ENCODE assay signal across 26 cellular contexts in the genomic region with DNA sequence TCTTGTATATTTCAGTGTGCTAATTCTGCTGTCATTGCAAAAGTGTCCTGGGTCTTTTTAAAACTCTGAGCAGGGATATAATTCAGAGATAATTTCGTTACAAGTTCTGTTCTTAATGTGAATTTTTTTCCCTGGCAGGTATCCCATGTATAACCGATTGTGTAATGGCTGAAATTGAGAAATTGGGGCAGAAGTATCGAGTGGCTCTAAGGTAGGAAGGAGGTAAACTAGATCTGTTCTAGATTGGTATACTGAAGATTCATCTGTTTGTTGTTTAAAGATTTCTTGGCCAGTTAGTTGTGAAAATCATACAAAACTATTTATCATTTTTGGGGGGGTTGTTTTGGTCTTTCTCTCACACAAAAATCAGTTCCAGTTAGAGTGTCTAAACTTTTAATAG. TPM values are rescaled to one million over a fixed set of nuclear protein-coding genes. Genes with fewer than 3 reads are reported as not detected.
DNase-seq lines count a peak whose midpoint lies in the region; ATAC-seq, FAIRE-seq and TF ChIP-seq lines count a peak whose summit lies in the region.
"Had no signal": no experiment of that assay in that cellular context is flagged by ENCODE, and none has a peak within 500 bp of the region (broad histone marks: within the 10 kb centered on the region; RNA-seq: fewer than 3 reads in every experiment).

No MANE protein-coding gene starts in this region.

- CTCF ChIA-PET in HepG2 (lab: Yijun Ruan, JAX; ENCODE audit: low intra/inter-chr PET ratio, low total read pairs), result no interaction called here

- H2AFZ ChIP-seq in HepG2 (ENCODE audit: low read length), result no peak overlapping the region

- H3K4me2 ChIP-seq in HepG2 (ENCODE audit: low read depth, low read length), result no peak overlapping the region
- H3K4me2 ChIP-seq: BLaER1 had no signal

- POLR2A ChIA-PET in HepG2 (lab: Yijun Ruan, JAX), result no interaction called here

- no peak for TF ChIP-seq CTCF in liver (IDR thresholded peaks at IDR 0.05; ENCODE audit: low read depth, low read length, missing input control)
- TF ChIP-seq CTCF in HepG2 (CRISPR knock-in tag; IDR thresholded peaks at IDR 0.05), result no peak

- H3K27ac ChIP-seq in liver (ENCODE audit: low read depth in 1 of 2, low read length in 2 of 2) (no peak overlapping the region), HepG2 (ENCODE audit: extremely low read length, insufficient read depth, low read length) (no peak overlapping the region), subcutaneous abdominal adipose tissue (ENCODE audit: low read depth, low read length) (peak overlapping the region; percentile 33)
- H3K27ac ChIP-seq: BLaER1 had no signal

- H3K36me3 ChIP-seq in liver (ENCODE audit: control insufficient read depth in 4 of 4, insufficient read depth in 3 of 4, low read depth in 1 of 4, low read length in 3 of 4), result peaks cover 2 to 11% (median 7%) of the 10 kb centered on the region in 4 donors
- peaks cover 3 to 15% of the 10 kb centered on the region in 2 experiments; a peak in 3 of 5 replicates for H3K36me3 ChIP-seq in HepG2 (replicated peaks in 1 of 2; ENCODE audit: control insufficient read depth in 1 of 2, insufficient read depth in 2 of 2, low read length in 2 of 2)
- peaks cover 1 to 44% (median 20%) of the 10 kb centered on the region in 5 donors for H3K36me3 ChIP-seq in subcutaneous abdominal adipose tissue (ENCODE audit: control insufficient read depth in 5 of 5, insufficient read depth in 5 of 5, low read length in 5 of 5)

- H3K9ac ChIP-seq in liver (ENCODE audit: low read depth in 1 of 2, low read length in 2 of 2), result no peak overlapping the region
- H3K9ac ChIP-seq in HepG2 (ENCODE audit: insufficient read depth, low read depth, low read length), result no peak overlapping the region
- H3K9ac ChIP-seq in subcutaneous abdominal adipose tissue (ENCODE audit: low read length in 5 of 5), result peak overlapping the region in 1 of 5 donors; percentile 25
- H3K9ac ChIP-seq: BLaER1 had no signal

- no peak for FAIRE-seq in HepG2 (lab: Jason Lieb, UNC)
- FAIRE-seq: A204.1, GM12878, GM12892, GM18507 had no signal

- H4K20me1 ChIP-seq in HepG2 (ENCODE audit: insufficient read depth, low read length), result no peaks in the 10 kb centered on the region
- H4K20me1 ChIP-seq: BLaER1 had no signal

- no peak for TF ChIP-seq RAD21 in liver (IDR thresholded peaks at IDR 0.05)
- TF ChIP-seq RAD21 in HepG2 (CRISPR knock-in tag; IDR thresholded peaks at IDR 0.05), result no peak

- no peak for ATAC-seq in HepG2
- peak; percentile 82 for ATAC-seq in left lobe of liver
- ATAC-seq in GM19452 (IDR thresholded peaks at IDR 0.05; ENCODE audit: unreplicated experiment), result no peak
- ATAC-seq: GM12878 had no signal

- H3K9me3 ChIP-seq in liver (ENCODE audit: control insufficient read depth in 4 of 4, low read length in 3 of 4), result no peaks in the 10 kb centered on the region
- no peaks in the 10 kb centered on the region for H3K9me3 ChIP-seq in HepG2 (ENCODE audit: low read length)
- H3K9me3 ChIP-seq in subcutaneous abdominal adipose tissue (ENCODE audit: control insufficient read depth in 5 of 5, low read length in 5 of 5), result no peaks in the 10 kb centered on the region
- H3K9me3 ChIP-seq: BE2C had no signal

- DNase-seq in HepG2 (ENCODE audit: low spot score) (no peak), left lobe of liver (ENCODE audit: low spot score) (no peak), cerebellar nuclear complex (lab: John Stamatoyannopoulos, UW) (no peak)
- DNase-seq: 8988T; ACHN; BE2C; C1 segment of cervical spinal cord; CD4-positive, alpha-beta memory T cell; CD4-positive, CD25-positive, alpha-beta regulatory T cell; CD8-positive, alpha-beta memory T cell; COR-L47; DMS 273 treated with DMSO at 0.1 percent for 48 hours; DMS153; DMS53; DMS79; DND-41; EL; GDM1 had no signal

- peaks cover 2 to 7% (median 3%) of the 10 kb centered on the region in 4 donors for H3K4me1 ChIP-seq in liver (ENCODE audit: control insufficient read depth in 4 of 4, insufficient read depth in 4 of 4, low read length in 3 of 4)
- no peaks in the 10 kb centered on the region for H3K4me1 ChIP-seq in HepG2 (ENCODE audit: insufficient read depth, low read length)
- peaks cover 0 to 10% (median 4%) of the 10 kb centered on the region in 5 donors for H3K4me1 ChIP-seq in subcutaneous abdominal adipose tissue (ENCODE audit: control insufficient read depth in 5 of 5, insufficient read depth in 5 of 5, low read length in 5 of 5)
- H3K4me1 ChIP-seq: BE2C, BLaER1 had no signal

- WGBS in liver, result 40% methylated on average over 3 of the region's 3 CpGs
- 96% methylated on average over 3 of the region's 3 CpGs for WGBS in HepG2 (ENCODE audit: low lambda C conversion rate)

- no TSS peak for BruUV-seq in HepG2 (replicated peaks; lab: Mats Ljungman, UMichigan)

- in situ Hi-C loops in HepG2 (cut with HindIII; ENCODE audit: extremely low pct_ligation_motif_present, low pct_unique_long_range_greater_than_20kb), result no loop called here

- H3K27me3 ChIP-seq in liver (ENCODE audit: control insufficient read depth in 4 of 4, insufficient read depth in 4 of 4, low read length in 3 of 4), result no peaks in the 10 kb centered on the region
- H3K27me3 ChIP-seq in HepG2 (ENCODE audit: control insufficient read depth in 1 of 2, insufficient read depth in 2 of 2, low read length in 2 of 2), result no peaks in the 10 kb centered on the region
- H3K27me3 ChIP-seq in subcutaneous abdominal adipose tissue (ENCODE audit: control insufficient read depth in 5 of 5, insufficient read depth in 4 of 5, low read length in 5 of 5), result no peaks in the 10 kb centered on the region
- H3K27me3 ChIP-seq: BE2C, BLaER1 had no signal

- no peak for TF ChIP-seq POLR2A in HepG2 (IDR thresholded peaks at IDR 0.05; ENCODE audit: insufficient read depth in 1 of 2, low read depth in 2 of 2, low read length in 2 of 2)

- intact Hi-C loops in HepG2 (cut with micrococcal nuclease; ENCODE audit: unreplicated experiment), result no loop called here

- TF ChIP-seq EP300 in HepG2 (IDR thresholded peaks at IDR 0.05; ENCODE audit: low read depth in 2 of 2, low read length in 2 of 2) (no peak), HepG2 (CRISPR knock-in tag; IDR thresholded peaks at IDR 0.05; ENCODE audit: borderline replicate concordance) (no peak)

- H3K79me2 ChIP-seq in HepG2 (ENCODE audit: insufficient read depth, low read length), result no peaks in the 10 kb centered on the region

- H3K4me3 ChIP-seq in liver (ENCODE audit: low read depth in 1 of 3, low read length in 3 of 3) (no peak overlapping the region), HepG2 (replicated peaks in 1 of 3; ENCODE audit: insufficient read depth in 1 of 3, low read depth in 2 of 3, low read length in 3 of 3) (no peak overlapping the region), subcutaneous abdominal adipose tissue (ENCODE audit: low read depth in 1 of 5, low read length in 5 of 5) (no peak overlapping the region)
- H3K4me3 ChIP-seq: BLaER1, GM12878 had no signal

RNA-seq across cellular contexts. Expression of a gene that starts 10.2 kb away (rescaled TPM):
- total RNA-seq in liver, result 10 to 100 TPM; 14.6 to 15.3 TPM
- polyA plus RNA-seq in liver, result 10 to 100 TPM in 1 of 2 donors, 1 to 10 TPM in 1; 3.7 to 12.7 TPM
- total RNA-seq in HepG2 (2016; rRNA removed; fragmentation: Illumina TruSeq; extraction: Trizol), result 44.4 and 70.8 TPM in 2 replicates
- 6.5 and 7.9 TPM in 2 replicates for total RNA-seq in HepG2 (2016; cell fraction: cytosol; rRNA removed; fragmentation: Illumina TruSeq; extraction: Trizol; ENCODE audit: low read depth)
- total RNA-seq in HepG2 (2016; cell fraction: insoluble cytoplasmic fraction; rRNA removed; fragmentation: Illumina TruSeq; extraction: Trizol), result 47.2 and 70.6 TPM in 2 replicates
- total RNA-seq in HepG2 (2016; cell fraction: membrane; rRNA removed; fragmentation: Illumina TruSeq; extraction: Trizol), result 22.9 and 29.1 TPM in 2 replicates
- 23.9 and 25.1 TPM in 2 replicates for total RNA-seq in HepG2 (2016; cell fraction: nucleus; rRNA removed; fragmentation: Illumina TruSeq; extraction: Trizol)
- 26.2 and 31.0 TPM in 2 replicates for polyA plus RNA-seq in HepG2 (2011; rRNA removed)
- polyA plus RNA-seq in HepG2 (2011; cell fraction: cytosol; rRNA removed), result 14.5 and 24.4 TPM in 2 replicates
- polyA plus RNA-seq in HepG2 (2011; cell fraction: nucleus; rRNA removed), result 9.2 and 12.3 TPM in 2 replicates
- 25.9 and 41.2 TPM in 2 replicates for polyA plus RNA-seq in HepG2 (2012)
- 7.5 and 8.5 TPM in 2 replicates for polyA plus RNA-seq in HepG2 (2016; cell fraction: cytosol; fragmentation: Illumina TruSeq; extraction: Trizol; ENCODE audit: low read depth)
- 72.6 and 86.3 TPM in 2 replicates for polyA plus RNA-seq in HepG2 (2016; cell fraction: insoluble cytoplasmic fraction; fragmentation: Illumina TruSeq; extraction: Trizol; ENCODE audit: low read depth)
- polyA plus RNA-seq in HepG2 (2016; cell fraction: membrane; fragmentation: Illumina TruSeq; extraction: Trizol; ENCODE audit: low read depth), result 20.0 and 20.7 TPM in 2 replicates
- polyA plus RNA-seq in HepG2 (2016; cell fraction: nucleus; fragmentation: Illumina TruSeq; extraction: Trizol; ENCODE audit: insufficient read depth, low read depth), result 34.0 and 37.4 TPM in 2 replicates
- 7.2 and 30.7 TPM in 2 replicates for polyA minus RNA-seq in HepG2 (2011; rRNA and poly(A)+ RNA removed; ENCODE audit: low replicate concordance)
- polyA minus RNA-seq in HepG2 (2011; cell fraction: cytosol; rRNA and poly(A)+ RNA removed), result 20.0 TPM in 2 replicates
- polyA minus RNA-seq in HepG2 (2011; cell fraction: nucleus; rRNA and poly(A)+ RNA removed), result 15.7 and 17.8 TPM in 2 replicates
- 17.3 TPM for total RNA-seq in left lobe of liver

RNA-seq across cellular contexts. Expression of a gene that starts 10.3 kb away (rescaled TPM):
- total RNA-seq in liver (10 to 100 TPM; 18.2 to 26.6 TPM), HepG2 (2016; rRNA removed; fragmentation: Illumina TruSeq; extraction: Trizol) (18.4 and 21.3 TPM in 2 replicates), left lobe of liver (18.4 TPM)
- polyA plus RNA-seq in liver (1 to 10 TPM; 5.6 to 8.3 TPM), HepG2 (2011; rRNA removed) (25.4 and 29.6 TPM in 2 replicates)
- 3.5 TPM in 2 replicates for total RNA-seq in HepG2 (2016; cell fraction: cytosol; rRNA removed; fragmentation: Illumina TruSeq; extraction: Trizol; ENCODE audit: low read depth)
- total RNA-seq in HepG2 (2016; cell fraction: insoluble cytoplasmic fraction; rRNA removed; fragmentation: Illumina TruSeq; extraction: Trizol), result 19.8 and 20.9 TPM in 2 replicates
- total RNA-seq in HepG2 (2016; cell fraction: membrane; rRNA removed; fragmentation: Illumina TruSeq; extraction: Trizol), result 9.2 and 9.5 TPM in 2 replicates
- 26.2 and 29.2 TPM in 2 replicates for total RNA-seq in HepG2 (2016; cell fraction: nucleus; rRNA removed; fragmentation: Illumina TruSeq; extraction: Trizol)
- polyA plus RNA-seq in HepG2 (2011; cell fraction: cytosol; rRNA removed), result 24.2 and 28.0 TPM in 2 replicates
- 48.2 and 52.6 TPM in 2 replicates for polyA plus RNA-seq in HepG2 (2011; cell fraction: nucleus; rRNA removed)
- 12.5 and 16.0 TPM in 2 replicates for polyA plus RNA-seq in HepG2 (2012)
- polyA plus RNA-seq in HepG2 (2016; cell fraction: cytosol; fragmentation: Illumina TruSeq; extraction: Trizol; ENCODE audit: low read depth), result 1.2 TPM in 2 replicates
- polyA plus RNA-seq in HepG2 (2016; cell fraction: insoluble cytoplasmic fraction; fragmentation: Illumina TruSeq; extraction: Trizol; ENCODE audit: low read depth), result 14.8 and 15.3 TPM in 2 replicates
- polyA plus RNA-seq in HepG2 (2016; cell fraction: membrane; fragmentation: Illumina TruSeq; extraction: Trizol; ENCODE audit: low read depth), result 4.1 and 4.7 TPM in 2 replicates
- polyA plus RNA-seq in HepG2 (2016; cell fraction: nucleus; fragmentation: Illumina TruSeq; extraction: Trizol; ENCODE audit: insufficient read depth, low read depth), result 26.0 and 27.0 TPM in 2 replicates
- 135 and 167 TPM in 2 replicates for polyA minus RNA-seq in HepG2 (2011; rRNA and poly(A)+ RNA removed; ENCODE audit: low replicate concordance)
- polyA minus RNA-seq in HepG2 (2011; cell fraction: cytosol; rRNA and poly(A)+ RNA removed), result 14.9 and 19.7 TPM in 2 replicates
- 60.0 and 62.0 TPM in 2 replicates for polyA minus RNA-seq in HepG2 (2011; cell fraction: nucleus; rRNA and poly(A)+ RNA removed)

RNA-seq across cellular contexts. Expression of a gene that starts 40.0 kb away (rescaled TPM):
- total RNA-seq in liver (10 to 100 TPM; 18.5 to 27.3 TPM), HepG2 (2016; rRNA removed; fragmentation: Illumina TruSeq; extraction: Trizol) (21.9 and 37.6 TPM in 2 replicates), left lobe of liver (16.4 TPM)
- polyA plus RNA-seq in liver (1 to 10 TPM; 5.9 to 7.9 TPM), HepG2 (2011; rRNA removed) (6.0 and 6.7 TPM in 2 replicates)
- total RNA-seq in HepG2 (2016; cell fraction: cytosol; rRNA removed; fragmentation: Illumina TruSeq; extraction: Trizol; ENCODE audit: low read depth), result 6.3 and 7.4 TPM in 2 replicates
- 19.0 and 31.8 TPM in 2 replicates for total RNA-seq in HepG2 (2016; cell fraction: insoluble cytoplasmic fraction; rRNA removed; fragmentation: Illumina TruSeq; extraction: Trizol)
- 10.5 and 12.6 TPM in 2 replicates for total RNA-seq in HepG2 (2016; cell fraction: membrane; rRNA removed; fragmentation: Illumina TruSeq; extraction: Trizol)
- total RNA-seq in HepG2 (2016; cell fraction: nucleus; rRNA removed; fragmentation: Illumina TruSeq; extraction: Trizol), result 76.0 and 88.2 TPM in 2 replicates
- 1.8 and 2.8 TPM in 2 replicates for polyA plus RNA-seq in HepG2 (2011; cell fraction: cytosol; rRNA removed)
- polyA plus RNA-seq in HepG2 (2011; cell fraction: nucleus; rRNA removed), result 20.6 and 28.5 TPM in 2 replicates
- polyA plus RNA-seq in HepG2 (2012), result 24.4 and 27.8 TPM in 2 replicates
- polyA plus RNA-seq in HepG2 (2016; cell fraction: cytosol; fragmentation: Illumina TruSeq; extraction: Trizol; ENCODE audit: low read depth), result 1.3 and 1.4 TPM in 2 replicates
- 27.6 and 35.4 TPM in 2 replicates for polyA plus RNA-seq in HepG2 (2016; cell fraction: insoluble cytoplasmic fraction; fragmentation: Illumina TruSeq; extraction: Trizol; ENCODE audit: low read depth)
- polyA plus RNA-seq in HepG2 (2016; cell fraction: membrane; fragmentation: Illumina TruSeq; extraction: Trizol; ENCODE audit: low read depth), result 3.1 and 3.4 TPM in 2 replicates
- polyA plus RNA-seq in HepG2 (2016; cell fraction: nucleus; fragmentation: Illumina TruSeq; extraction: Trizol; ENCODE audit: insufficient read depth, low read depth), result 49.4 and 52.2 TPM in 2 replicates
- 10.9 and 19.3 TPM in 2 replicates for polyA minus RNA-seq in HepG2 (2011; rRNA and poly(A)+ RNA removed; ENCODE audit: low replicate concordance)
- polyA minus RNA-seq in HepG2 (2011; cell fraction: cytosol; rRNA and poly(A)+ RNA removed), result 8.6 and 10.9 TPM in 2 replicates
- 87.4 and 90.9 TPM in 2 replicates for polyA minus RNA-seq in HepG2 (2011; cell fraction: nucleus; rRNA and poly(A)+ RNA removed)
